ENCODE assay signal across 24 cellular contexts in the genomic region with DNA sequence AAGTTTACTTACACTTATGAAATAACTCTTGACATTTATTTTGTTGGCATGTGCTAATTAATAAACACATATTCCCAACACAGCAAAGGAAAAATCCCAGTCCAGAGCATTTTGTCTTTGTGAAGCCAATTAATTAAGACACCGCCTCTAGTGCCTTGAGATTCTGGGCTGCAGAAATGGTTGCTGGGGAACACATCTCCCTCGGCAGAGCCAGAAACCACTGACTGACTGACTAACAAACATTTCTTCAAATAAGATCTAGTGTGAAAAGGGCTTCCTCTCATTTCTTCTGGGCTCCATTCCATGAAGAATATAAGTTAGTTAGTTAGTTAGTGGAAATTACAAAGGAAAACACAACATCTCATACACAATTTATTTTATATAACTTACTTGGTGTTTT.
"Had no signal": no experiment of that assay in that cellular context is flagged by ENCODE, and none has a peak within 500 bp of the region (broad histone marks: within the 10 kb centered on the region; RNA-seq: fewer than 3 reads in every experiment).

No MANE protein-coding gene starts in this region.

- H3K4me1 Mint-ChIP-seq: activated naive CD8-positive, alpha-beta T cell treated with anti-CD3 and anti-CD28 coated beads, Interleukin-2, amount 50 U/mL, for 24 hours had no signal

- H3K4me3 ChIP-seq: ascending aorta, body of pancreas, SJSA1 had no signal

- H3K9me3 ChIP-seq: ascending aorta, body of pancreas, SJSA1 had no signal

- H3K27me3 ChIP-seq: ascending aorta, body of pancreas, SJSA1 had no signal

- H3K27me3 Mint-ChIP-seq: activated naive CD8-positive, alpha-beta T cell treated with anti-CD3 and anti-CD28 coated beads, Interleukin-2, amount 50 U/mL, for 24 hours had no signal

- DNase-seq: activated CD4-positive, alpha-beta T cell treated with anti-CD3 and anti-CD28 coated beads for 48 hours; activated CD4-positive, alpha-beta T cell treated with anti-CD3 and anti-CD28 coated beads, Interleukin-2, amount 50 U/mL, for 4 hours; activated CD8-positive, alpha-beta memory T cell treated with anti-CD3 and anti-CD28 coated beads, Interleukin-2, amount 50 U/mL, for 48 hours; activated CD8-positive, alpha-beta T cell treated with anti-CD3 and anti-CD28 coated beads, Interleukin-2, amount 10 ng/mL, durations not matched to agents 7 days and 5 days; activated effector memory CD4-positive, alpha-beta T cell treated with anti-CD3 and anti-CD28 coated beads, Interleukin-2, amount 50 U/mL, for 16 hours; activated naive CD4-positive, alpha-beta T cell treated with Interleukin-2 at 50 U/mL for 16 hours; activated naive CD8-positive, alpha-beta T cell treated with anti-CD3 and anti-CD28 coated beads, Interleukin-2, amount 50 U/mL, for 24 hours; activated T-cell treated with anti-CD3 and anti-CD28 coated beads, Interleukin-2, amount 50 U/mL, for 1 hour; amniotic stem cell; body of pancreas; central memory CD4-positive, alpha-beta T cell; MM.1S; NCI-H1105 treated with DMSO at 0.1 percent for 48 hours; NCI-H1436 treated with DMSO at 0.1 percent for 48 hours; NCI-H187; NCI-H2081; NCI-H510A treated with DMSO at 0.1 percent for 48 hours; SHP77 had no signal

- ATAC-seq: activated CD4-positive, CD25-positive, alpha-beta regulatory T cell treated with anti-CD3 and anti-CD28 coated beads, Interleukin-2, amount 50 U/mL, for 24 hours; activated CD8-positive, alpha-beta T cell treated with anti-CD3 and anti-CD28 coated beads, Interleukin-2, amount 10 ng/mL, durations not matched to agents 7 days and 5 days; activated naive CD4-positive, alpha-beta T cell treated with anti-CD3 and anti-CD28 coated beads, Interleukin-2, amount 50 U/mL, for 72 hours; activated naive CD8-positive, alpha-beta T cell treated with anti-CD3 and anti-CD28 coated beads, Interleukin-2, amount 50 U/mL, for 24 hours; body of pancreas; SK-N-SH treated with all-trans-retinoic acid at 6 μM for 48 hours had no signal

- H3K27ac Mint-ChIP-seq: activated CD8-positive, alpha-beta T cell treated with anti-CD3 and anti-CD28 coated beads, Interleukin-2, amount 10 ng/mL, durations not matched to agents 7 days and 5 days; activated naive CD4-positive, alpha-beta T cell treated with anti-CD3 and anti-CD28 coated beads, Interleukin-2, amount 50 U/mL, for 72 hours; activated naive CD8-positive, alpha-beta T cell treated with anti-CD3 and anti-CD28 coated beads, Interleukin-2, amount 50 U/mL, for 24 hours; T-helper 1 cell treated with Interleukin-12 subunit alpha and Interleukin-12 subunit beta and Interleukin-4 antibody, amounts not matched to agents 30 μg/mL and 1 μg/mL, for 36 hours had no signal

- H3K36me3 Mint-ChIP-seq: activated naive CD4-positive, alpha-beta T cell treated with anti-CD3 and anti-CD28 coated beads, Interleukin-2, amount 50 U/mL, for 72 hours had no signal

- H3K4me1 ChIP-seq: body of pancreas, SJSA1 had no signal

- H3K9me3 Mint-ChIP-seq: activated naive CD4-positive, alpha-beta T cell treated with anti-CD3 and anti-CD28 coated beads, Interleukin-2, amount 50 U/mL, for 72 hours; activated naive CD8-positive, alpha-beta T cell treated with anti-CD3 and anti-CD28 coated beads, Interleukin-2, amount 50 U/mL, for 24 hours; T-helper 1 cell treated with Interleukin-12 subunit alpha and Interleukin-12 subunit beta and Interleukin-4 antibody, amounts not matched to agents 30 μg/mL and 1 μg/mL, for 36 hours had no signal

- H3K27ac ChIP-seq: ascending aorta, body of pancreas, SJSA1 had no signal

- H3K4me3 Mint-ChIP-seq: activated CD8-positive, alpha-beta T cell treated with anti-CD3 and anti-CD28 coated beads, Interleukin-2, amount 10 ng/mL, durations not matched to agents 7 days and 5 days; activated naive CD8-positive, alpha-beta T cell treated with anti-CD3 and anti-CD28 coated beads, Interleukin-2, amount 50 U/mL, for 24 hours; T-helper 1 cell treated with Interleukin-12 subunit alpha and Interleukin-12 subunit beta and Interleukin-4 antibody, amounts not matched to agents 30 μg/mL and 1 μg/mL, for 36 hours had no signal
